1 cellular context compared by ENCODE assay signal in the genomic region with DNA sequence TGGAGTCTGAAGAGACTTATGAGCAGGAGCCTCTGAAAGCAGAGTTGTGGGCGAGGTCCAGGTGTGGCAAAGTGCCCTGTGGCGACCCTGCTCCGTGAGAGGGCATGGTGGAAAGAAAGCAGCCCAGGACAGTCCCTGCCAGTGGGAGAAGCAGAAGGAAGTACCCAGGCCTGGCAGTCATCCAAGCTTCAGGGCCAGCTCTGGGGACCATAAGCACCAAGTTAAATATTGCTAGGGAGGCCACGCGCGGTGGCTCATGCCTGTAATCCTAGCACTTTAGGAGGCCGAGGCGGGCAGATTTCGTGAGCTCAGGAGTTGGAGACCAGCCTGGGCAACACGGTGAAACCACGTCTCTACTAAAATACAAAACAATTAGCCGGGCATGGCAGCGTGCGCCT.
TF ChIP-seq lines count a peak whose summit lies in the region.

No MANE protein-coding gene starts in this region.

TF ChIP-seq in HepG2, 621 proteins besides CTCF, POLR2A, EP300 and RAD21 (continued from another document and continues in another):
- TF ChIP-seq NR2F2 (IDR thresholded peaks at IDR 0.05; ENCODE audit: borderline replicate concordance, low read depth) = no peak
- TF ChIP-seq POLR2G (IDR thresholded peaks at IDR 0.05; ENCODE audit: low read depth, low read length) = peak; percentile 67
- TF ChIP-seq HNF4A (CRISPR knock-in tag; IDR thresholded peaks at IDR 0.05) = peak; percentile 17; the same call in 1 of the 2 replicates
- TF ChIP-seq CREM (IDR thresholded peaks at IDR 0.05) = no peak
- TF ChIP-seq CREM (CRISPR knock-in tag; IDR thresholded peaks at IDR 0.05) = no peak
- TF ChIP-seq ZBTB21 (CRISPR knock-in tag; IDR thresholded peaks at IDR 0.05) = no peak
- TF ChIP-seq ZNF512 (CRISPR knock-in tag; IDR thresholded peaks at IDR 0.05) = no peak
- no peak for TF ChIP-seq KDM1A (CRISPR knock-in tag; IDR thresholded peaks at IDR 0.05)
- TF ChIP-seq ARID2 (CRISPR knock-in tag; IDR thresholded peaks at IDR 0.05; ENCODE audit: borderline replicate concordance) = no peak
- no peak for TF ChIP-seq NFAT5 (CRISPR knock-in tag; IDR thresholded peaks at IDR 0.05)
- 0 out of 2 replicates have a peak, but pooled peaks have one; percentile 55 for TF ChIP-seq NFIC (IDR thresholded peaks at IDR 0.05; ENCODE audit: low read length)
- TF ChIP-seq NR3C1 (CRISPR knock-in tag; IDR thresholded peaks at IDR 0.05) = no peak
- no peak for TF ChIP-seq ZNF878 (CRISPR knock-in tag; IDR thresholded peaks at IDR 0.05)
- TF ChIP-seq ZNF329 (CRISPR knock-in tag; IDR thresholded peaks at IDR 0.05; ENCODE audit: low read depth) = no peak
- TF ChIP-seq KLF9 (CRISPR knock-in tag; IDR thresholded peaks at IDR 0.05; ENCODE audit: low read depth) = no peak
- 0 out of 2 replicates have a peak, but pooled peaks have one; percentile 30 for TF ChIP-seq ZMAT3 (CRISPR knock-in tag; conservative IDR thresholded peaks at IDR 0.05)
- TF ChIP-seq REXO4 (CRISPR knock-in tag; IDR thresholded peaks at IDR 0.05; ENCODE audit: borderline replicate concordance) = no peak
- peak; percentile 58; the same call in 1 of the 2 replicates for TF ChIP-seq ZNF574 (CRISPR knock-in tag; IDR thresholded peaks at IDR 0.05)
- no peak for TF ChIP-seq ZNF101 (CRISPR knock-in tag; IDR thresholded peaks at IDR 0.05; ENCODE audit: borderline replicate concordance, low read depth)
- TF ChIP-seq RFX3 (CRISPR knock-in tag; IDR thresholded peaks at IDR 0.05) = no peak
- no peak for TF ChIP-seq ZNF598 (CRISPR knock-in tag; IDR thresholded peaks at IDR 0.05; ENCODE audit: borderline replicate concordance)
- TF ChIP-seq ZMYM4 (CRISPR knock-in tag; IDR thresholded peaks at IDR 0.05) = no peak
- no peak for TF ChIP-seq ZNF3 (CRISPR knock-in tag; IDR thresholded peaks at IDR 0.05)
- no peak for TF ChIP-seq ZBTB33 (CRISPR knock-in tag; IDR thresholded peaks at IDR 0.05)
- TF ChIP-seq HDAC6 (IDR thresholded peaks at IDR 0.05; ENCODE audit: low read depth, low read length) = no peak
- TF ChIP-seq PTBP1 (IDR thresholded peaks at IDR 0.05; ENCODE audit: low read depth, low read length, poor library complexity, severe bottlenecking) = no peak
- TF ChIP-seq SALL1 (CRISPR knock-in tag; IDR thresholded peaks at IDR 0.05) = peak; percentile 50; the same call in 1 of the 2 replicates
- TF ChIP-seq ZSCAN9 (CRISPR knock-in tag; IDR thresholded peaks at IDR 0.05; ENCODE audit: borderline replicate concordance) = 0 out of 2 replicates have a peak, but pooled peaks have one; percentile 26
- no peak for TF ChIP-seq GATAD1 (CRISPR knock-in tag; IDR thresholded peaks at IDR 0.05)
- no peak for TF ChIP-seq MTA3 (CRISPR knock-in tag; IDR thresholded peaks at IDR 0.05)
- TF ChIP-seq, protein P1, sequence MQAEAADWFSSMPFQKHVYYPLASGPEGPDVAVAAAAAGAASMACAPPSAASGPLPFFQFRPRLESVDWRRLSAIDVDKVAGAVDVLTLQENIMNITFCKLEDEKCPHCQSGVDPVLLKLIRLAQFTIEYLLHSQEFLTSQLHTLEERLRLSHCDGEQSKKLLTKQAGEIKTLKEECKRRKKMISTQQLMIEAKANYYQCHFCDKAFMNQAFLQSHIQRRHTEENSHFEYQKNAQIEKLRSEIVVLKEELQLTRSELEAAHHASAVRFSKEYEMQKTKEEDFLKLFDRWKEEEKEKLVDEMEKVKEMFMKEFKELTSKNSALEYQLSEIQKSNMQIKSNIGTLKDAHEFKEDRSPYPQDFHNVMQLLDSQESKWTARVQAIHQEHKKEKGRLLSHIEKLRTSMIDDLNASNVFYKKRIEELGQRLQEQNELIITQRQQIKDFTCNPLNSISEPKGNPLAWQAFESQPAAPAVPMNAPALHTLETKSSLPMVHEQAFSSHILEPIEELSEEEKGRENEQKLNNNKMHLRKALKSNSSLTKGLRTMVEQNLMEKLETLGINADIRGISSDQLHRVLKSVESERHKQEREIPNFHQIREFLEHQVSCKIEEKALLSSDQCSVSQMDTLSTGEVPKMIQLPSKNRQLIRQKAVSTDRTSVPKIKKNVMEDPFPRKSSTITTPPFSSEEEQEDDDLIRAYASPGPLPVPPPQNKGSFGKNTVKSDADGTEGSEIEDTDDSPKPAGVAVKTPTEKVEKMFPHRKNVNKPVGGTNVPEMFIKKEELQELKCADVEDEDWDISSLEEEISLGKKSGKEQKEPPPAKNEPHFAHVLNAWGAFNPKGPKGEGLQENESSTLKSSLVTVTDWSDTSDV (CRISPR knock-in tag; IDR thresholded peaks at IDR 0.05) = no peak
- no peak for TF ChIP-seq GZF1 (CRISPR knock-in tag; IDR thresholded peaks at IDR 0.05)
- TF ChIP-seq KDM4B (CRISPR knock-in tag; IDR thresholded peaks at IDR 0.05) = no peak
- no peak for TF ChIP-seq IKZF4 (CRISPR knock-in tag; IDR thresholded peaks at IDR 0.05; ENCODE audit: borderline replicate concordance, low read depth, not compliant biosample characterization)
- TF ChIP-seq XBP1 (CRISPR knock-in tag; IDR thresholded peaks at IDR 0.05) = no peak
- no peak for TF ChIP-seq RNF2 (conservative IDR thresholded peaks at IDR 0.05; ENCODE audit: low read depth)
- TF ChIP-seq KDM3A (CRISPR knock-in tag; IDR thresholded peaks at IDR 0.05; ENCODE audit: low read depth) = no peak
- TF ChIP-seq PITX1 (CRISPR knock-in tag; IDR thresholded peaks at IDR 0.05) = peak; percentile 70; the same call in 1 of the 2 replicates
- TF ChIP-seq ZNF543 (CRISPR knock-in tag; IDR thresholded peaks at IDR 0.05) = 0 out of 2 replicates have a peak, but pooled peaks have one; percentile 6
- TF ChIP-seq SRSF9 (IDR thresholded peaks at IDR 0.05; ENCODE audit: borderline replicate concordance, insufficient read depth, low read depth, low read length, poor library complexity, severe bottlenecking) = no peak
- no peak for TF ChIP-seq BHLHE40 (IDR thresholded peaks at IDR 0.05; ENCODE audit: low read length)
- no peak for TF ChIP-seq MATR3 (CRISPR knock-in tag; IDR thresholded peaks at IDR 0.05)
- TF ChIP-seq ZNF879 (CRISPR knock-in tag; IDR thresholded peaks at IDR 0.05) = no peak
- no peak for TF ChIP-seq ZNF776 (CRISPR knock-in tag; IDR thresholded peaks at IDR 0.05)
- TF ChIP-seq NCOA5 (CRISPR knock-in tag; IDR thresholded peaks at IDR 0.05) = no peak
- no peak for TF ChIP-seq ATF1 (CRISPR knock-in tag; IDR thresholded peaks at IDR 0.05)
- TF ChIP-seq ZNF850 (CRISPR knock-in tag; conservative IDR thresholded peaks at IDR 0.05) = no peak
- TF ChIP-seq, protein P2, sequence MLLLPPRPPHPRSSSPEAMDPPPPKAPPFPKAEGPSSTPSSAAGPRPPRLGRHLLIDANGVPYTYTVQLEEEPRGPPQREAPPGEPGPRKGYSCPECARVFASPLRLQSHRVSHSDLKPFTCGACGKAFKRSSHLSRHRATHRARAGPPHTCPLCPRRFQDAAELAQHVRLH (CRISPR knock-in tag; IDR thresholded peaks at IDR 0.05; ENCODE audit: borderline replicate concordance, low read depth) = no peak; the same call in 1 of the 2 replicates
- no peak for TF ChIP-seq FLYWCH1 (CRISPR knock-in tag; IDR thresholded peaks at IDR 0.05)
- 0 out of 2 replicates have a peak, but pooled peaks have one; percentile 57 for TF ChIP-seq RXRB (CRISPR knock-in tag; IDR thresholded peaks at IDR 0.05; ENCODE audit: borderline replicate concordance)
- peak; percentile 46; the same call in 1 of the 2 replicates for TF ChIP-seq ARNTL (CRISPR knock-in tag; IDR thresholded peaks at IDR 0.05)
- no peak for TF ChIP-seq ARNT2 (CRISPR knock-in tag; IDR thresholded peaks at IDR 0.05; ENCODE audit: low read depth)
- TF ChIP-seq ZFP37 (CRISPR knock-in tag; IDR thresholded peaks at IDR 0.05; ENCODE audit: borderline replicate concordance) = no peak
- peak; percentile 11; the same call in 1 of the 2 replicates for TF ChIP-seq BCL6 (CRISPR knock-in tag; IDR thresholded peaks at IDR 0.05)
- TF ChIP-seq ETV5 (CRISPR knock-in tag; IDR thresholded peaks at IDR 0.05; ENCODE audit: borderline replicate concordance) = peak; percentile 22; the same call in 1 of the 2 replicates
- TF ChIP-seq ZNF235 (CRISPR knock-in tag; IDR thresholded peaks at IDR 0.05; ENCODE audit: borderline replicate concordance) = no peak
- no peak for TF ChIP-seq TAF15 (IDR thresholded peaks at IDR 0.05; ENCODE audit: low read depth, low read length, poor library complexity, severe bottlenecking)
- no peak for TF ChIP-seq ZNF253 (CRISPR knock-in tag; IDR thresholded peaks at IDR 0.05; ENCODE audit: borderline replicate concordance)
- TF ChIP-seq NR2F1 (CRISPR knock-in tag; IDR thresholded peaks at IDR 0.05) = no peak
- TF ChIP-seq SNAPC2 (CRISPR knock-in tag; IDR thresholded peaks at IDR 0.05) = no peak
- no peak for TF ChIP-seq TBX3 (IDR thresholded peaks at IDR 0.05; ENCODE audit: borderline replicate concordance)
